8 cellular contexts compared by ENCODE assay signal in genomic region chr12:94710933-94711332, GRCh38.
DNase-seq lines count a peak whose midpoint lies in the region; ATAC-seq and TF ChIP-seq lines count a peak whose summit lies in the region.

No MANE protein-coding gene starts in this region.

- H3K4me3 ChIP-seq in sigmoid colon = no peak overlapping the region
- no peak overlapping the region for H3K4me3 ChIP-seq in uterus

- peak; percentile 49 for DNase-seq in ELR (ENCODE audit: low read depth)
- peak; percentile 32 for DNase-seq in HT1080 (ENCODE audit: low read depth)
- no peak for DNase-seq in activated B cell treated with CpG ODN at 0.5 μM for 24 hours
- peak; percentile 75 for DNase-seq in islet precursor cell
- DNase-seq in sigmoid colon = no peak
- DNase-seq in uterus = no peak
- DNase-seq in NCI-H187 treated with DMSO at 0.1 percent for 48 hours (lab: John Stamatoyannopoulos, UW) = no peak

- POLR2A ChIA-PET in activated B cell treated with CpG ODN at 0.5 μM for 24 hours (lab: Charles Lee) = interaction anchor here (1.1 to 1.2 kb wide), 3 partner anchors 10 to 165 kb away, joined by 3 to 10 read pairs (median 3); no protein-coding TSS in a partner anchor

- peak; percentile 69 for ATAC-seq in activated B cell treated with CpG ODN at 0.5 μM for 24 hours (ENCODE audit: low read depth)
- no peak for ATAC-seq in GM21576 (IDR thresholded peaks at IDR 0.05; ENCODE audit: unreplicated experiment)

- H3K4me1 ChIP-seq in sigmoid colon (peaks cover 0 to 19% (median 14%) of the 10 kb centered on the region in 4 donors), uterus (no peaks in the 10 kb centered on the region)

- peaks cover 32% of the 10 kb centered on the region for H3K4me1 Mint-ChIP-seq in activated B cell treated with CpG ODN at 0.5 μM for 24 hours

- no peak overlapping the region for H3K4me3 Mint-ChIP-seq in activated B cell treated with CpG ODN at 0.5 μM for 24 hours

- intact Hi-C loops in activated B cell treated with CpG ODN at 0.5 μM for 24 hours (cut with micrococcal nuclease) (loop anchor here (1.0 to 2.0 kb wide), 5 partner anchors 53 to 362 kb away; partner anchors contain the start of gene NR2C1), sigmoid colon (cut with DNase I) (no loop called here), uterus (cut with DNase I; ENCODE audit: low total_unique reads) (no loop called here)

- no peak for TF ChIP-seq EP300 in sigmoid colon (IDR thresholded peaks at IDR 0.05)

- WGBS in sigmoid colon, 2 donors = 47 to 70% methylated on average over 3 of the region's 3 CpGs

- H3K9me3 Mint-ChIP-seq in activated B cell treated with CpG ODN at 0.5 μM for 24 hours = no peaks in the 10 kb centered on the region

- no peaks in the 10 kb centered on the region for H3K27me3 Mint-ChIP-seq in activated B cell treated with CpG ODN at 0.5 μM for 24 hours

- H3K36me3 Mint-ChIP-seq in activated B cell treated with CpG ODN at 0.5 μM for 24 hours (ENCODE audit: low read depth) = peaks cover 6% of the 10 kb centered on the region

- TF ChIP-seq CTCF in activated B cell treated with CpG ODN at 0.5 μM for 24 hours (IDR thresholded peaks at IDR 0.05) (no peak), sigmoid colon (IDR thresholded peaks at IDR 0.05) (no peak), uterus (IDR thresholded peaks at IDR 0.05) (no peak)

- no peak for TF ChIP-seq POLR2A in sigmoid colon (IDR thresholded peaks at IDR 0.05)
- no peak for TF ChIP-seq POLR2A in uterus (IDR thresholded peaks at IDR 0.05)

- no peaks in the 10 kb centered on the region for H3K27me3 ChIP-seq in sigmoid colon
- no peaks in the 10 kb centered on the region for H3K27me3 ChIP-seq in uterus

- H3K27ac ChIP-seq in sigmoid colon (no peak overlapping the region), uterus (no peak overlapping the region)

- no peak overlapping the region for H3K27ac Mint-ChIP-seq in activated B cell treated with CpG ODN at 0.5 μM for 24 hours

- H3K9me3 ChIP-seq in sigmoid colon (no peaks in the 10 kb centered on the region), uterus (no peaks in the 10 kb centered on the region)

- H3K36me3 ChIP-seq in sigmoid colon (no peaks in the 10 kb centered on the region), uterus (no peaks in the 10 kb centered on the region)

- CTCF ChIA-PET in activated B cell treated with CpG ODN at 0.5 μM for 24 hours (lab: Charles Lee) = interaction anchor here (1.0 to 2.4 kb wide), 8 partner anchors 9 to 168 kb away, joined by 3 to 58 read pairs (median 6); no protein-coding TSS in a partner anchor

Comparison
In these comparisons a context has a peak if more than half of its experiments do, and no peak if none do; other contexts are left out.
1. DNase-seq: peak in ELR (single experiment), HT1080 (single experiment) and islet precursor cell (single experiment); none in activated B cell treated with CpG ODN at 0.5 μM for 24 hours (single experiment), sigmoid colon (single experiment), uterus (0 of 2) and NCI-H187 treated with DMSO at 0.1 percent for 48 hours (single experiment).